ENCODE assay signal across 10 cellular contexts in the genomic region with DNA sequence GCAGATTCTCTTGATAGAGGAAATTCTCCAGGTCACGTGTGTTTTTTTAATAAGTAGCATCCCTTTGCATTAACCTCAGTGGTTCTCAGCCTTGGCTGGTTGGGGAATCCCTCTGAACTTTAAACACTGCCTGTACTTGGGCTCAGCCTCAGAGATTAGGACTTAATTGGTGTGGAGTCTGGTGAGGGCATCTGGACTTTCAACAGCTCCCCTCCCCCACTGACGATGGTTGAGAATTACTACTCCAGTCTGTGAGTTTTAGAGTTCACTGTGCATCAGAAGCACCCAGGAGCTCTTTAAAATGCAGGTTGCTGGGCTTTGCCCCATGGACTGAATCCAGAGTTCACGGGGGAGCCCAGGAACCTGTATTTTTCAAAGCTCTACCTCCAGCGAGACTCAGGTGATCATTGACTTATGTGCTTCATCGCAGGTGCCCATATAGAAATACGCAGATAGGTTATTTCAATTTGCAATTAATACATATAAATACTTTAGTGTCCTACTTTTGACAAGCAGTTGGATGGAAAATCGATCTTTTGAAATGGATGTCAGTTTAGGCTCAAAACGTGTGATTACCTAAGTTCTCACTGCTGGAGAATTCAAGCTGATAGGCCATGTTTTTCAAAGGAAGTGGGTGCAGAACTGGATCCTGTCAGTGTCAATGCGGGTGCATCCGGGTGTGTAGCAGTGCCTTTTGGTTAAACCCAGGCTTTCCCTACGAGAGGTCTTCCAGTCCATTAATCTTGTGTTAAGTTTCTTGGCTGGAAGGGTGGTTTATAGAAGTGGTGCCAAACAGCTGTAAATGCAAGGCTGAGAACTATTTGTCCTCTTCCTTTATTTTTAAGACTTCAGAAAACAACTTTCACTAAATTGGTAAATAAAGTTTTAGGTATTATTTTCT.
A peak's percentile ranks its signal among the peaks of the same experiment; 100 is the strongest.
DNase-seq lines count a peak whose midpoint lies in the region; ATAC-seq, FAIRE-seq and TF ChIP-seq lines count a peak whose summit lies in the region.
"Had no signal": no experiment of that assay in that cellular context is flagged by ENCODE, and none has a peak within 500 bp of the region (broad histone marks: within the 10 kb centered on the region; RNA-seq: fewer than 3 reads in every experiment).

No MANE protein-coding gene starts in this region.

- DNase-seq in astrocyte (ENCODE audit: low read depth) (peak; percentile 66), kidney tubule cell (ENCODE audit: low spot score) (peak; percentile 44), small intestine (peak; percentile 97), NCI-H146 (lab: John Stamatoyannopoulos, UW) (no peak), SW 1271 (lab: John Stamatoyannopoulos, UW) (no peak)
- DNase-seq: activated CD8-positive, alpha-beta memory T cell treated with anti-CD3 and anti-CD28 coated beads, Interleukin-2, amount 10 ng/mL, durations not matched to agents 7 days and 5 days; EL; gastrocnemius medialis had no signal

- no peak overlapping the region for H3K9ac ChIP-seq in astrocyte (ENCODE audit: low read length)

- no peak overlapping the region for H3K4me3 ChIP-seq in astrocyte (ENCODE audit: insufficient read depth, low read depth, low read length)
- H3K4me3 ChIP-seq in small intestine (ENCODE audit: low read depth in 1 of 2, low read length in 2 of 2): no peak overlapping the region
- H3K4me3 ChIP-seq: gastrocnemius medialis had no signal

- H3K27ac Mint-ChIP-seq in astrocyte (ENCODE audit: unreplicated experiment): no peak overlapping the region
- H3K27ac Mint-ChIP-seq: activated CD8-positive, alpha-beta memory T cell treated with anti-CD3 and anti-CD28 coated beads, Interleukin-2, amount 10 ng/mL, durations not matched to agents 7 days and 5 days had no signal

- H3K27ac ChIP-seq in astrocyte (ENCODE audit: low read depth, low read length) (no peak overlapping the region), small intestine (ENCODE audit: low read depth in 1 of 2, low read length in 1 of 2) (peak overlapping the region; percentile 54 to 73)
- H3K27ac ChIP-seq: gastrocnemius medialis had no signal

- H3K9me3 ChIP-seq in astrocyte (ENCODE audit: insufficient read depth, low read depth, low read length): no peaks in the 10 kb centered on the region
- H3K9me3 ChIP-seq in small intestine (ENCODE audit: control insufficient read depth, low read depth): no peaks in the 10 kb centered on the region
- H3K9me3 ChIP-seq: gastrocnemius medialis had no signal

- H3K4me1 Mint-ChIP-seq in astrocyte (ENCODE audit: low read depth, unreplicated experiment): peaks cover 23% of the 10 kb centered on the region
- H3K4me1 Mint-ChIP-seq: activated CD8-positive, alpha-beta memory T cell treated with anti-CD3 and anti-CD28 coated beads, Interleukin-2, amount 10 ng/mL, durations not matched to agents 7 days and 5 days had no signal

- H3K36me3 ChIP-seq in astrocyte (ENCODE audit: insufficient read depth, low read length): no peaks in the 10 kb centered on the region
- no peaks in the 10 kb centered on the region for H3K36me3 ChIP-seq in small intestine (ENCODE audit: control insufficient read depth in 2 of 2, insufficient read depth in 2 of 2, low read length in 2 of 2)
- H3K36me3 ChIP-seq: gastrocnemius medialis had no signal

- no peak overlapping the region for H2AFZ ChIP-seq in astrocyte (ENCODE audit: low read depth, low read length)

- peaks cover 5% of the 10 kb centered on the region for H3K9me3 Mint-ChIP-seq in astrocyte (ENCODE audit: unreplicated experiment)

- H3K4me1 ChIP-seq in astrocyte (ENCODE audit: insufficient read depth, low read length) (peaks cover 20% of the 10 kb centered on the region), small intestine (ENCODE audit: control insufficient read depth in 2 of 2, insufficient read depth in 1 of 2, low read depth in 1 of 2, low read length in 1 of 2) (peaks cover 9 to 21% of the 10 kb centered on the region in 2 donors)

- no peaks in the 10 kb centered on the region for H4K20me1 ChIP-seq in astrocyte (ENCODE audit: insufficient read depth, low read length)

- peaks cover 2% of the 10 kb centered on the region for H3K36me3 Mint-ChIP-seq in astrocyte (ENCODE audit: low read depth, unreplicated experiment)
- H3K36me3 Mint-ChIP-seq: activated CD8-positive, alpha-beta memory T cell treated with anti-CD3 and anti-CD28 coated beads, Interleukin-2, amount 10 ng/mL, durations not matched to agents 7 days and 5 days had no signal

- peaks cover 2% of the 10 kb centered on the region for H3K79me2 ChIP-seq in astrocyte (ENCODE audit: insufficient read depth, low read length)

- H3K27me3 ChIP-seq in astrocyte (ENCODE audit: insufficient read depth, low read length): no peaks in the 10 kb centered on the region
- H3K27me3 ChIP-seq in small intestine (ENCODE audit: control insufficient read depth in 2 of 2, insufficient read depth in 2 of 2, low read length in 2 of 2): no peaks in the 10 kb centered on the region
- H3K27me3 ChIP-seq: gastrocnemius medialis had no signal

- FAIRE-seq in astrocyte (lab: Jason Lieb, UNC): no peak
- FAIRE-seq in small intestine (lab: Jason Lieb, UNC): no peak

- TF ChIP-seq CTCF in astrocyte (IDR thresholded peaks at IDR 0.05; ENCODE audit: insufficient read depth, low read depth, low read length): no peak

- peak; percentile 49 for ATAC-seq in GM19438 (IDR thresholded peaks at IDR 0.05; ENCODE audit: low read depth, unreplicated experiment)
- no peak for ATAC-seq in HG02623 (IDR thresholded peaks at IDR 0.05; ENCODE audit: unreplicated experiment)
- ATAC-seq: activated CD8-positive, alpha-beta memory T cell treated with anti-CD3 and anti-CD28 coated beads, Interleukin-2, amount 10 ng/mL, durations not matched to agents 7 days and 5 days; gastrocnemius medialis had no signal

- H3K27me3 Mint-ChIP-seq in astrocyte (ENCODE audit: low read depth, unreplicated experiment): no peaks in the 10 kb centered on the region
- H3K27me3 Mint-ChIP-seq: activated CD8-positive, alpha-beta memory T cell treated with anti-CD3 and anti-CD28 coated beads, Interleukin-2, amount 10 ng/mL, durations not matched to agents 7 days and 5 days had no signal

- no peak overlapping the region for H3K4me3 Mint-ChIP-seq in astrocyte (ENCODE audit: unreplicated experiment)
- H3K4me3 Mint-ChIP-seq: activated CD8-positive, alpha-beta memory T cell treated with anti-CD3 and anti-CD28 coated beads, Interleukin-2, amount 10 ng/mL, durations not matched to agents 7 days and 5 days had no signal

- 10 to 39% (median 17%) methylated on average over 11 of the region's 11 CpGs for WGBS in small intestine, 3 donors

- no peak overlapping the region for H3K4me2 ChIP-seq in astrocyte (ENCODE audit: low read length)

Comparison
In these comparisons a context has a peak if more than half of its experiments do, and no peak if none do; other contexts are left out.
1. DNase-seq: peak in astrocyte (single experiment), kidney tubule cell (single experiment) and small intestine (single experiment); none in NCI-H146 (single experiment) and SW 1271 (0 of 2).